8 cellular contexts compared by ENCODE assay signal in genomic region chr11:33733978-33734377, GRCh38. TPM values are rescaled to one million over a fixed set of nuclear protein-coding genes. Genes with fewer than 3 reads are reported as not detected.
DNase-seq lines count a peak whose midpoint lies in the region; ATAC-seq, FAIRE-seq and TF ChIP-seq lines count a peak whose summit lies in the region.

No MANE protein-coding gene starts in this region.

- intact Hi-C loops in heart left ventricle (cut with DNase I) (loop anchor here in 1 of 10 donors (2.0 kb wide), 1 partner anchor 33 kb away; the partner anchor contains the start of gene C11orf91), left cardiac atrium (cut with DNase I) (loop anchor here in 1 of 2 donors (5.0 kb wide), 1 partner anchor 42 kb away; no protein-coding TSS in a partner anchor), transverse colon (cut with DNase I; ENCODE audit: low total_unique reads) (no loop called here)

- H3K9me3 Mint-ChIP-seq in astrocyte (ENCODE audit: unreplicated experiment), result no peaks in the 10 kb centered on the region

- peaks cover 27% of the 10 kb centered on the region for H3K4me1 Mint-ChIP-seq in astrocyte (ENCODE audit: low read depth, unreplicated experiment)

- peak overlapping the region; percentile 92 for H3K4me2 ChIP-seq in astrocyte (ENCODE audit: low read length)

- no peak for FAIRE-seq in astrocyte (lab: Jason Lieb, UNC)

- TF ChIP-seq EP300 in transverse colon (IDR thresholded peaks at IDR 0.05; ENCODE audit: low read depth), result no peak

- no peak for DNase-seq in heart left ventricle
- DNase-seq in left cardiac atrium, result no peak
- no peak for DNase-seq in astrocyte (ENCODE audit: low read depth)
- peak; percentile 39 for DNase-seq in kidney tubule cell (ENCODE audit: low spot score)
- no peak for DNase-seq in transverse colon
- no peak for DNase-seq in medulla oblongata (ENCODE audit: extremely low spot score)
- DNase-seq in NCI-H524 treated with DMSO at 0.1 percent for 48 hours (lab: John Stamatoyannopoulos, UW), result no peak
- no peak for DNase-seq in OCI-M1 (lab: John Stamatoyannopoulos, UW)

- no peak for TF ChIP-seq POLR2A in heart left ventricle (IDR thresholded peaks at IDR 0.05)
- no peak for TF ChIP-seq POLR2A in transverse colon (IDR thresholded peaks at IDR 0.05)

- H3K4me1 ChIP-seq in heart left ventricle, result peaks cover 4 to 72% (median 63%) of the 10 kb centered on the region in 12 donors
- peaks cover 29% of the 10 kb centered on the region for H3K4me1 ChIP-seq in astrocyte (ENCODE audit: insufficient read depth, low read length)
- H3K4me1 ChIP-seq in transverse colon, result peaks cover 11 to 59% (median 40%) of the 10 kb centered on the region in 4 donors

- no peak overlapping the region for H2AFZ ChIP-seq in astrocyte (ENCODE audit: low read depth, low read length)

- 36 to 55% (median 44%) methylated on average over 6 of the region's 6 CpGs for WGBS in heart left ventricle, 4 donors
- WGBS in transverse colon (ENCODE audit: low coverage in 1 of 2), 2 donors, result 77% methylated on average over 6 of the region's 6 CpGs; no CpG with 5 or more reads in 1 of the 2 donors

- H3K4me3 Mint-ChIP-seq in astrocyte (ENCODE audit: unreplicated experiment), result peak overlapping the region; percentile 94

- ATAC-seq in heart left ventricle (no peak), left cardiac atrium (no peak)

- TF ChIP-seq CTCF in heart left ventricle (IDR thresholded peaks at IDR 0.05) (no peak), astrocyte (IDR thresholded peaks at IDR 0.05; ENCODE audit: insufficient read depth, low read depth, low read length) (no peak), transverse colon (IDR thresholded peaks at IDR 0.05) (no peak)

- H3K79me2 ChIP-seq in astrocyte (ENCODE audit: insufficient read depth, low read length), result peaks cover 72% of the 10 kb centered on the region

- H3K36me3 ChIP-seq in heart left ventricle (peaks cover 0 to 30% (median 17%) of the 10 kb centered on the region in 9 donors), astrocyte (ENCODE audit: insufficient read depth, low read length) (peaks cover 22% of the 10 kb centered on the region), transverse colon (no peaks in the 10 kb centered on the region)

- H3K27me3 ChIP-seq in heart left ventricle (no peaks in the 10 kb centered on the region), astrocyte (ENCODE audit: insufficient read depth, low read length) (no peaks in the 10 kb centered on the region), transverse colon (no peaks in the 10 kb centered on the region)

- H3K27ac Mint-ChIP-seq in astrocyte (ENCODE audit: unreplicated experiment), result no peak overlapping the region

- peak overlapping the region in 11 of 12 donors; percentile 75 to 98 (median 94) for H3K4me3 ChIP-seq in heart left ventricle
- peak overlapping the region; percentile 84 for H3K4me3 ChIP-seq in astrocyte (ENCODE audit: insufficient read depth, low read depth, low read length)
- H3K4me3 ChIP-seq in transverse colon, result peak overlapping the region in 3 of 4 donors; percentile 54 to 95 (median 93)

- peaks cover 7% of the 10 kb centered on the region for H3K36me3 Mint-ChIP-seq in astrocyte (ENCODE audit: low read depth, unreplicated experiment)

- H4K20me1 ChIP-seq in astrocyte (ENCODE audit: insufficient read depth, low read length), result peaks cover 62% of the 10 kb centered on the region

- in situ Hi-C loops in transverse colon (cut with MboI; ENCODE audit: low pct_ligation_motif_present in 1 of 4, low pct_unique_long_range_greater_than_20kb in 1 of 4, low sequenced_read_pairs in 3 of 4), result loop anchor here in 2 of 4 donors (25.0 kb wide), 1 partner anchor 572 kb away; the partner anchor contains the start of gene CSTF3 (in 2 of the 2)

- no peaks in the 10 kb centered on the region for H3K27me3 Mint-ChIP-seq in astrocyte (ENCODE audit: low read depth, unreplicated experiment)

- H3K27ac ChIP-seq in heart left ventricle, result peak overlapping the region in 11 of 12 donors; percentile 93 to 100 (median 97)
- peak overlapping the region; percentile 94 for H3K27ac ChIP-seq in astrocyte (ENCODE audit: low read depth, low read length)
- H3K27ac ChIP-seq in transverse colon, result peak overlapping the region; percentile 87 to 96 (median 92)

- H3K9ac ChIP-seq in astrocyte (ENCODE audit: low read length), result peak overlapping the region; percentile 92

- H3K9me3 ChIP-seq in heart left ventricle, result no peaks in the 10 kb centered on the region
- no peaks in the 10 kb centered on the region for H3K9me3 ChIP-seq in astrocyte (ENCODE audit: insufficient read depth, low read depth, low read length)
- no peaks in the 10 kb centered on the region for H3K9me3 ChIP-seq in transverse colon

RNA-seq across cellular contexts. Expression of gene CD59, which starts 2.2 kb away (rescaled TPM):
- total RNA-seq in heart left ventricle, result 1,000 to 10,000 TPM in 3 of 9 donors, 100 to 1,000 TPM in 6; 588 to 1,434 (median 930) TPM
- polyA plus RNA-seq in heart left ventricle, result 1,000 to 10,000 TPM in 1 of 2 donors, 100 to 1,000 TPM in 1; 133 to 1,175 TPM
- 100 to 1,000 TPM; 633 to 874 TPM for total RNA-seq in left cardiac atrium
- total RNA-seq in astrocyte, result 587 and 662 TPM in 2 replicates
- 100 to 1,000 TPM in 3 of 4 donors, 10 to 100 TPM in 1; 64.7 to 213 (median 170) TPM for total RNA-seq in transverse colon

RNA-seq across cellular contexts. Expression of gene C11orf91, which starts 33.4 kb away (rescaled TPM):
- total RNA-seq in heart left ventricle, result under 1 TPM in 4 of 9 donors, not detected in 5; 0.56 to 1.00 (median 0.70) TPM
- polyA plus RNA-seq in heart left ventricle, result not detected
- total RNA-seq in left cardiac atrium, result 1 to 10 TPM in 1 of 2 donors, under 1 TPM in 1; 0.29 to 1.7 TPM
- total RNA-seq in astrocyte, result not detected in 2 replicates
- not detected for total RNA-seq in transverse colon

RNA-seq across cellular contexts. Expression of gene FBXO3, which starts 40.3 kb away (rescaled TPM):
- 10 to 100 TPM; 47.3 to 72.8 (median 52.4) TPM for total RNA-seq in heart left ventricle
- 10 to 100 TPM; 25.7 to 35.4 TPM for polyA plus RNA-seq in heart left ventricle
- 10 to 100 TPM; 30.5 to 31.8 TPM for total RNA-seq in left cardiac atrium
- total RNA-seq in astrocyte, result 23.5 and 25.2 TPM in 2 replicates
- 10 to 100 TPM in 3 of 4 donors, 1 to 10 TPM in 1; 9.0 to 48.5 (median 30.7) TPM for total RNA-seq in transverse colon
